ENCODE assay signal across 1 cellular context in the genomic region with DNA sequence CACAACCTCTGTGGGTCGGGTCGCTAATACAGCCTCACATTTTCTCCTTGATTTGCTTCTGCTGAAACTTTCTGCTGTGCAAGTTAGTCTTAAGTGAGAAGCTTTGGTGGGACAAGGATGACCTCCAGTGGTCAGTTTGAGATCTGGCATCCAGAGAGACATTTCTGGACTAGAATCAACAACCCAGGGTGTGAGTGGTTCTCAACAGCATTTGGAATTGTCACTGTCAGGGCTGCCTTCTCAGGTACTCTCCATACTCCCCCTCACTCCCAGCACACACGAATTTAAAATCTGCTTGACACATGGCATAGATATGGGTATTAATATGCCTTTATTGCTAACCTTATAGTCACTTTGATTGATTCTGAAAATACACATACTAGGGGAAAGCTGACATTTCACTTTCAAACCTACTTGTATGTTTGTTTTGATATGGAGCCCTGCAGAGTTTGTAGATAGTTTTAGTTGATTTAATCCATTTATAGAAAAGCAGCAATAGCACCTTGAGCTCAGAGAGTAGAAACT.
A peak's percentile ranks its signal among the peaks of the same experiment; 100 is the strongest.
TF ChIP-seq lines count a peak whose summit lies in the region.

No MANE protein-coding gene starts in this region.

TF ChIP-seq in GM12878, 131 proteins besides CTCF, POLR2A, EP300 and RAD21 (continued from another document):
- TF ChIP-seq, protein P1, sequence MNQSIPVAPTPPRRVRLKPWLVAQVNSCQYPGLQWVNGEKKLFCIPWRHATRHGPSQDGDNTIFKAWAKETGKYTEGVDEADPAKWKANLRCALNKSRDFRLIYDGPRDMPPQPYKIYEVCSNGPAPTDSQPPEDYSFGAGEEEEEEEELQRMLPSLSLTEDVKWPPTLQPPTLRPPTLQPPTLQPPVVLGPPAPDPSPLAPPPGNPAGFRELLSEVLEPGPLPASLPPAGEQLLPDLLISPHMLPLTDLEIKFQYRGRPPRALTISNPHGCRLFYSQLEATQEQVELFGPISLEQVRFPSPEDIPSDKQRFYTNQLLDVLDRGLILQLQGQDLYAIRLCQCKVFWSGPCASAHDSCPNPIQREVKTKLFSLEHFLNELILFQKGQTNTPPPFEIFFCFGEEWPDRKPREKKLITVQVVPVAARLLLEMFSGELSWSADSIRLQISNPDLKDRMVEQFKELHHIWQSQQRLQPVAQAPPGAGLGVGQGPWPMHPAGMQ (IDR thresholded peaks at IDR 0.05; ENCODE audit: borderline replicate concordance): no peak
- TF ChIP-seq HDAC6 (IDR thresholded peaks at IDR 0.05; ENCODE audit: unreplicated experiment) (no peak), WRNIP1 (IDR thresholded peaks at IDR 0.05; ENCODE audit: borderline replicate concordance, low read depth, low read length) (no peak), YY1 (IDR thresholded peaks at IDR 0.05; ENCODE audit: low read depth, low read length) (0 out of 2 replicates have a peak, but pooled peaks have one; percentile 26)
- TF ChIP-seq, protein P2, sequence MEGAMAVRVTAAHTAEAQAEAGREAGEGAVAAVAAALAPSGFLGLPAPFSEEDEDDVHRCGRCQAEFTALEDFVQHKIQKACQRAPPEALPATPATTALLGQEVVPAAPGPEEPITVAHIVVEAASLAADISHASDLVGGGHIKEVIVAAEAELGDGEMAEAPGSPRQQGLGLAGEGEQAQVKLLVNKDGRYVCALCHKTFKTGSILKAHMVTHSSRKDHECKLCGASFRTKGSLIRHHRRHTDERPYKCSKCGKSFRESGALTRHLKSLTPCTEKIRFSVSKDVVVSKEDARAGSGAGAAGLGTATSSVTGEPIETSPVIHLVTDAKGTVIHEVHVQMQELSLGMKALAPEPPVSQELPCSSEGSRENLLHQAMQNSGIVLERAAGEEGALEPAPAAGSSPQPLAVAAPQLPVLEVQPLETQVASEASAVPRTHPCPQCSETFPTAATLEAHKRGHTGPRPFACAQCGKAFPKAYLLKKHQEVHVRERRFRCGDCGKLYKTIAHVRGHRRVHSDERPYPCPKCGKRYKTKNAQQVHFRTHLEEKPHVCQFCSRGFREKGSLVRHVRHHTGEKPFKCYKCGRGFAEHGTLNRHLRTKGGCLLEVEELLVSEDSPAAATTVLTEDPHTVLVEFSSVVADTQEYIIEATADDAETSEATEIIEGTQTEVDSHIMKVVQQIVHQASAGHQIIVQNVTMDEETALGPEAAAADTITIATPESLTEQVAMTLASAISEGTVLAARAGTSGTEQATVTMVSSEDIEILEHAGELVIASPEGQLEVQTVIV (IDR thresholded peaks at IDR 0.05; ENCODE audit: borderline replicate concordance, partially characterized antibody): no peak
- TF ChIP-seq, protein P3, sequence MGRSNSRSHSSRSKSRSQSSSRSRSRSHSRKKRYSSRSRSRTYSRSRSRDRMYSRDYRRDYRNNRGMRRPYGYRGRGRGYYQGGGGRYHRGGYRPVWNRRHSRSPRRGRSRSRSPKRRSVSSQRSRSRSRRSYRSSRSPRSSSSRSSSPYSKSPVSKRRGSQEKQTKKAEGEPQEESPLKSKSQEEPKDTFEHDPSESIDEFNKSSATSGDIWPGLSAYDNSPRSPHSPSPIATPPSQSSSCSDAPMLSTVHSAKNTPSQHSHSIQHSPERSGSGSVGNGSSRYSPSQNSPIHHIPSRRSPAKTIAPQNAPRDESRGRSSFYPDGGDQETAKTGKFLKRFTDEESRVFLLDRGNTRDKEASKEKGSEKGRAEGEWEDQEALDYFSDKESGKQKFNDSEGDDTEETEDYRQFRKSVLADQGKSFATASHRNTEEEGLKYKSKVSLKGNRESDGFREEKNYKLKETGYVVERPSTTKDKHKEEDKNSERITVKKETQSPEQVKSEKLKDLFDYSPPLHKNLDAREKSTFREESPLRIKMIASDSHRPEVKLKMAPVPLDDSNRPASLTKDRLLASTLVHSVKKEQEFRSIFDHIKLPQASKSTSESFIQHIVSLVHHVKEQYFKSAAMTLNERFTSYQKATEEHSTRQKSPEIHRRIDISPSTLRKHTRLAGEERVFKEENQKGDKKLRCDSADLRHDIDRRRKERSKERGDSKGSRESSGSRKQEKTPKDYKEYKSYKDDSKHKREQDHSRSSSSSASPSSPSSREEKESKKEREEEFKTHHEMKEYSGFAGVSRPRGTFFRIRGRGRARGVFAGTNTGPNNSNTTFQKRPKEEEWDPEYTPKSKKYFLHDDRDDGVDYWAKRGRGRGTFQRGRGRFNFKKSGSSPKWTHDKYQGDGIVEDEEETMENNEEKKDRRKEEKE (IDR thresholded peaks at IDR 0.05): no peak
TF ChIP-seq in GM12878: peak in this region for 2.
